In genomic region chr14:30382221-30382620, GRCh38 we compare ENCODE assay signal across 3 cellular contexts.
"Had no signal": no experiment of that assay in that cellular context is flagged by ENCODE, and none has a peak within 500 bp of the region (broad histone marks: within the 10 kb centered on the region; RNA-seq: fewer than 3 reads in every experiment).

No MANE protein-coding gene starts in this region.

- DNase-seq: H9, HCEC 1CT had no signal

- H3K4me3 ChIP-seq: GM23338 had no signal

- ATAC-seq: GM23338 had no signal
